Comparison of ENCODE assay signal across 23 cellular contexts in the genomic region with DNA sequence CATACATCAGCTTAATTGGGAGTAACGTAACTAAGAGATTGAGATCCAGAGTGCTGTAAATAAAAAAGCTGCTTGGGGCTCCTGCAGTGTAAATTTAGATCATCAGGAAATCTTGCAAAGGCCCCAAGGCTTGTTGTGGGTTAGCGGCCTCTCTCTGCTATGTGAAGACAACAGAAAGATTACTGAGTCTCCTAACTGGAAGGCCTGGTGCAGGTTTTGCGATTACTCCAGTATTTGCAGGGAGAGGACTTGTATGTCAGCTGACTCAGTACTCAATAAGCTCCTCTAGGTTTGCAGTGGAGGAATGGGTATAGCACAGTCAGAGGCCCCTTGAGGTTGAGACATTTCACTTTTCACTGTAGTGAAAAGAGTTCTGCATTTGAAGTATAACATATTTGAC.
"Had no signal": no experiment of that assay in that cellular context is flagged by ENCODE, and none has a peak within 500 bp of the region (broad histone marks: within the 10 kb centered on the region; RNA-seq: fewer than 3 reads in every experiment).

No MANE protein-coding gene starts in this region.

- DNase-seq: activated B cell treated with CpG ODN at 0.5 μM for 24 hours; activated CD4-positive, alpha-beta memory T cell treated with anti-CD3 and anti-CD28 coated beads for 36 hours; activated CD4-positive, alpha-beta T cell treated with anti-CD3 and anti-CD28 coated beads for 4 hours; activated effector memory CD4-positive, alpha-beta T cell treated with anti-CD3 and anti-CD28 coated beads, Interleukin-2, amount 50 U/mL, for 16 hours; activated naive CD4-positive, alpha-beta T cell treated with anti-CD3 and anti-CD28 coated beads, Interleukin-2, amount 10 ng/mL, durations not matched to agents 7 days and 5 days; activated T-cell treated with anti-CD3 and anti-CD28 coated beads, Interleukin-2, amount 50 U/mL, for 72 hours; amygdala; effector CD4-positive, alpha-beta T cell; heart right ventricle; left colon; occipital lobe; right lobe of liver; stimulated activated CD4-positive, alpha-beta T cell treated with anti-CD3 and anti-CD28 coated beads, Interleukin-2, amount 100 ng/mL, for 24 hours; stimulated activated naive CD8-positive, alpha-beta T cell treated with anti-CD3 and anti-CD28 coated beads, Interleukin-15, amount 100 ng/mL, for 72 hours; T-helper 17 cell; tibial artery had no signal

- H3K4me3 Mint-ChIP-seq: activated B cell treated with CpG ODN at 0.5 μM for 24 hours; activated CD4-positive, alpha-beta memory T cell treated with anti-CD3 and anti-CD28 coated beads for 36 hours; activated naive CD4-positive, alpha-beta T cell treated with anti-CD3 and anti-CD28 coated beads, Interleukin-2, amount 10 ng/mL, durations not matched to agents 7 days and 5 days; activated T-cell treated with anti-CD3 and anti-CD28 coated beads, Interleukin-2, amount 50 U/mL, for 72 hours; dendritic cell treated with granulocyte-macrophage colony-stimulating factor and Interleukin-4, amounts not matched to agents 40 ng/mL and 50 ng/mL, for 4 days; memory B cell; stimulated activated effector memory CD8-positive, alpha-beta T cell treated with anti-CD3 and anti-CD28 coated beads, Interleukin-12 subunit alpha, Interleukin-12 subunit beta, amount 100 ng/mL, for 72 hours; stimulated activated naive CD8-positive, alpha-beta T cell treated with anti-CD3 and anti-CD28 coated beads, Interleukin-15, amount 100 ng/mL, for 72 hours; T-helper 17 cell had no signal

- FAIRE-seq: keratinocyte had no signal

- H3K36me3 ChIP-seq: cardiac muscle cell, gastroesophageal sphincter, heart right ventricle, right lobe of liver, tibial artery had no signal

- H3K27me3 Mint-ChIP-seq: activated B cell treated with CpG ODN at 0.5 μM for 24 hours; activated CD4-positive, alpha-beta memory T cell treated with anti-CD3 and anti-CD28 coated beads for 36 hours; activated naive CD4-positive, alpha-beta T cell treated with anti-CD3 and anti-CD28 coated beads, Interleukin-2, amount 10 ng/mL, durations not matched to agents 7 days and 5 days; dendritic cell treated with granulocyte-macrophage colony-stimulating factor and Interleukin-4, amounts not matched to agents 40 ng/mL and 50 ng/mL, for 4 days; stimulated activated naive CD8-positive, alpha-beta T cell treated with anti-CD3 and anti-CD28 coated beads, Interleukin-15, amount 100 ng/mL, for 72 hours had no signal

- H3K4me1 ChIP-seq: gastroesophageal sphincter, heart right ventricle had no signal

- H3K9me3 ChIP-seq: gastroesophageal sphincter, heart right ventricle, right lobe of liver, tibial artery had no signal

- H3K4me1 Mint-ChIP-seq: activated B cell treated with CpG ODN at 0.5 μM for 24 hours; activated naive CD4-positive, alpha-beta T cell treated with anti-CD3 and anti-CD28 coated beads, Interleukin-2, amount 10 ng/mL, durations not matched to agents 7 days and 5 days; memory B cell; stimulated activated effector memory CD8-positive, alpha-beta T cell treated with anti-CD3 and anti-CD28 coated beads, Interleukin-12 subunit alpha, Interleukin-12 subunit beta, amount 100 ng/mL, for 72 hours; stimulated activated naive CD8-positive, alpha-beta T cell treated with anti-CD3 and anti-CD28 coated beads, Interleukin-15, amount 100 ng/mL, for 72 hours; T-helper 17 cell had no signal

- H3K27ac ChIP-seq: cardiac muscle cell, gastroesophageal sphincter, heart right ventricle, right lobe of liver, skin epidermis, tibial artery had no signal

- H3K27ac Mint-ChIP-seq: activated B cell treated with CpG ODN at 0.5 μM for 24 hours; activated CD4-positive, alpha-beta memory T cell treated with anti-CD3 and anti-CD28 coated beads for 36 hours; activated naive CD4-positive, alpha-beta T cell treated with anti-CD3 and anti-CD28 coated beads, Interleukin-2, amount 10 ng/mL, durations not matched to agents 7 days and 5 days; activated T-cell treated with anti-CD3 and anti-CD28 coated beads, Interleukin-2, amount 50 U/mL, for 72 hours; dendritic cell treated with granulocyte-macrophage colony-stimulating factor and Interleukin-4, amounts not matched to agents 40 ng/mL and 50 ng/mL, for 4 days; memory B cell; stimulated activated effector memory CD8-positive, alpha-beta T cell treated with anti-CD3 and anti-CD28 coated beads, Interleukin-12 subunit alpha, Interleukin-12 subunit beta, amount 100 ng/mL, for 72 hours; stimulated activated naive CD8-positive, alpha-beta T cell treated with anti-CD3 and anti-CD28 coated beads, Interleukin-15, amount 100 ng/mL, for 72 hours; T-helper 17 cell had no signal

- H3K27me3 ChIP-seq: cardiac muscle cell, gastroesophageal sphincter, heart right ventricle, right lobe of liver, tibial artery had no signal

- H3K36me3 Mint-ChIP-seq: activated CD4-positive, alpha-beta memory T cell treated with anti-CD3 and anti-CD28 coated beads for 36 hours; activated naive CD4-positive, alpha-beta T cell treated with anti-CD3 and anti-CD28 coated beads, Interleukin-2, amount 10 ng/mL, durations not matched to agents 7 days and 5 days; memory B cell; stimulated activated effector memory CD8-positive, alpha-beta T cell treated with anti-CD3 and anti-CD28 coated beads, Interleukin-12 subunit alpha, Interleukin-12 subunit beta, amount 100 ng/mL, for 72 hours had no signal

- ATAC-seq: activated T-cell treated with anti-CD3 and anti-CD28 coated beads, Interleukin-2, amount 50 U/mL, for 72 hours; gastroesophageal sphincter; left colon; right lobe of liver; stimulated activated effector memory CD8-positive, alpha-beta T cell treated with anti-CD3 and anti-CD28 coated beads, Interleukin-12 subunit alpha, Interleukin-12 subunit beta, amount 100 ng/mL, for 72 hours; stimulated activated naive CD8-positive, alpha-beta T cell treated with anti-CD3 and anti-CD28 coated beads, Interleukin-15, amount 100 ng/mL, for 72 hours; T-helper 17 cell had no signal

- H3K9me3 Mint-ChIP-seq: activated B cell treated with CpG ODN at 0.5 μM for 24 hours; activated CD4-positive, alpha-beta memory T cell treated with anti-CD3 and anti-CD28 coated beads for 36 hours; activated naive CD4-positive, alpha-beta T cell treated with anti-CD3 and anti-CD28 coated beads, Interleukin-2, amount 10 ng/mL, durations not matched to agents 7 days and 5 days; dendritic cell treated with granulocyte-macrophage colony-stimulating factor and Interleukin-4, amounts not matched to agents 40 ng/mL and 50 ng/mL, for 4 days; memory B cell; stimulated activated naive CD8-positive, alpha-beta T cell treated with anti-CD3 and anti-CD28 coated beads, Interleukin-15, amount 100 ng/mL, for 72 hours had no signal

- H3K4me3 ChIP-seq: cardiac muscle cell, gastroesophageal sphincter, heart right ventricle, right lobe of liver, skin epidermis, tibial artery had no signal
